In genomic region chr15:52682200-52682599, GRCh38 we compare ENCODE assay signal across 19 cellular contexts. TPM values are rescaled to one million over a fixed set of nuclear protein-coding genes. Genes with fewer than 3 reads are reported as not detected.
A peak's percentile ranks its signal among the peaks of the same experiment; 100 is the strongest.
DNase-seq lines count a peak whose midpoint lies in the region; ATAC-seq and TF ChIP-seq lines count a peak whose summit lies in the region.
"Had no signal": no experiment of that assay in that cellular context is flagged by ENCODE, and none has a peak within 500 bp of the region (broad histone marks: within the 10 kb centered on the region; RNA-seq: fewer than 3 reads in every experiment).

No MANE protein-coding gene starts in this region.

- no peaks in the 10 kb centered on the region for H3K27me3 ChIP-seq in CD4-positive, alpha-beta memory T cell (ENCODE audit: insufficient read depth, low read length)
- no peaks in the 10 kb centered on the region for H3K27me3 ChIP-seq in KMS-11 (ENCODE audit: insufficient read depth, low read depth)
- H3K27me3 ChIP-seq: BE2C, heart left ventricle had no signal

- H3K4me2 ChIP-seq in KMS-11 = peak overlapping the region; percentile 47; the same call in 1 of the 2 replicates

- H3K9ac ChIP-seq in KMS-11 = no peak overlapping the region

- peak overlapping the region; percentile 75 to 90 (median 89) for H3K27ac Mint-ChIP-seq in CD4-positive, alpha-beta memory T cell
- peak overlapping the region; percentile 71 for H3K27ac Mint-ChIP-seq in activated naive CD8-positive, alpha-beta T cell treated with anti-CD3 and anti-CD28 coated beads, Interleukin-2, amount 50 U/mL, for 24 hours
- H3K27ac Mint-ChIP-seq in natural killer cell = peak overlapping the region; percentile 74 to 91
- H3K27ac Mint-ChIP-seq: HFFc6 had no signal

- no peaks in the 10 kb centered on the region for H4K20me1 ChIP-seq in KMS-11 (ENCODE audit: insufficient read depth)

- peaks cover 36% of the 10 kb centered on the region for H3K4me1 ChIP-seq in CD4-positive, alpha-beta memory T cell (ENCODE audit: insufficient read depth, low read length)
- H3K4me1 ChIP-seq in KMS-11 (ENCODE audit: low read depth, poor library complexity, severe bottlenecking) = peaks cover 48% of the 10 kb centered on the region
- H3K4me1 ChIP-seq: BE2C had no signal

- H3K36me3 ChIP-seq in CD4-positive, alpha-beta memory T cell (ENCODE audit: insufficient read depth, low read length) = no peaks in the 10 kb centered on the region
- no peaks in the 10 kb centered on the region for H3K36me3 ChIP-seq in KMS-11 (ENCODE audit: insufficient read depth)
- H3K36me3 ChIP-seq: BE2C had no signal

- intact Hi-C loops in CD4-positive, alpha-beta memory T cell (cut with micrococcal nuclease) = no loop called here
- intact Hi-C loops in natural killer cell (cut with micrococcal nuclease) = no loop called here

- peak overlapping the region in 5 of 8 donors; percentile 3 to 59 (median 41) for H3K4me3 Mint-ChIP-seq in CD4-positive, alpha-beta memory T cell
- no peak overlapping the region for H3K4me3 Mint-ChIP-seq in activated naive CD8-positive, alpha-beta T cell treated with anti-CD3 and anti-CD28 coated beads, Interleukin-2, amount 50 U/mL, for 24 hours
- H3K4me3 Mint-ChIP-seq in natural killer cell = peak overlapping the region; percentile 55
- H3K4me3 Mint-ChIP-seq: HFFc6 had no signal

- no peak overlapping the region for H3K27ac ChIP-seq in CD4-positive, alpha-beta memory T cell (ENCODE audit: low read depth, low read length)
- no peak overlapping the region for H3K27ac ChIP-seq in KMS-11
- H3K27ac ChIP-seq: SK-N-MC had no signal

- H3K4me1 Mint-ChIP-seq in CD4-positive, alpha-beta memory T cell = peaks cover 18 to 58% (median 28%) of the 10 kb centered on the region in 4 donors
- H3K4me1 Mint-ChIP-seq in activated naive CD8-positive, alpha-beta T cell treated with anti-CD3 and anti-CD28 coated beads, Interleukin-2, amount 50 U/mL, for 24 hours = peaks cover 44% of the 10 kb centered on the region
- peaks cover 33 to 45% of the 10 kb centered on the region in 2 donors for H3K4me1 Mint-ChIP-seq in natural killer cell

- TF ChIP-seq CTCF in KMS-11 (conservative IDR thresholded peaks at IDR 0.05; ENCODE audit: low read depth, low read length) (no peak), natural killer cell (IDR thresholded peaks at IDR 0.05) (no peak)

- no peak overlapping the region for H3K4me3 ChIP-seq in CD4-positive, alpha-beta memory T cell (ENCODE audit: low read length in 2 of 2)
- H3K4me3 ChIP-seq in KMS-11 (IDR thresholded peaks at IDR 0.05; ENCODE audit: insufficient read depth, low read depth, low read length) = no peak overlapping the region
- H3K4me3 ChIP-seq: heart left ventricle, lung, SK-N-MC had no signal

- H3K36me3 Mint-ChIP-seq in CD4-positive, alpha-beta memory T cell = peaks cover 1 to 19% of the 10 kb centered on the region in 2 donors
- no peaks in the 10 kb centered on the region for H3K36me3 Mint-ChIP-seq in activated naive CD8-positive, alpha-beta T cell treated with anti-CD3 and anti-CD28 coated beads, Interleukin-2, amount 50 U/mL, for 24 hours (ENCODE audit: low read depth)
- no peaks in the 10 kb centered on the region for H3K36me3 Mint-ChIP-seq in natural killer cell

- CTCF ChIA-PET in CD4-positive, alpha-beta memory T cell (lab: Charles Lee; ENCODE audit: partially characterized antibody) = interaction anchor here (0.5 to 6.6 kb wide), 3 partner anchors 45 to 426 kb away, joined by 3 to 62 read pairs (median 5); no protein-coding TSS in a partner anchor

- peaks cover 0 to 3% (median 0%) of the 10 kb centered on the region in 8 donors for H3K9me3 Mint-ChIP-seq in CD4-positive, alpha-beta memory T cell
- no peaks in the 10 kb centered on the region for H3K9me3 Mint-ChIP-seq in activated naive CD8-positive, alpha-beta T cell treated with anti-CD3 and anti-CD28 coated beads, Interleukin-2, amount 50 U/mL, for 24 hours
- no peaks in the 10 kb centered on the region for H3K9me3 Mint-ChIP-seq in natural killer cell
- H3K9me3 Mint-ChIP-seq: HFFc6 had no signal

- DNase-seq in CD4-positive, alpha-beta memory T cell = no peak
- no peak for DNase-seq in activated naive CD8-positive, alpha-beta T cell treated with anti-CD3 and anti-CD28 coated beads, Interleukin-2, amount 50 U/mL, for 24 hours
- DNase-seq in natural killer cell = no peak
- DNase-seq in mesenteric fat pad (ENCODE audit: low spot score) = no peak
- no peak for DNase-seq in NCI-H2029 (lab: John Stamatoyannopoulos, UW)
- DNase-seq: activated CD4-positive, alpha-beta T cell treated with anti-CD3 and anti-CD28 coated beads for 48 hours; BE2C; caudate nucleus; DMS 273 treated with DMSO at 0.1 percent for 48 hours; effector CD8-positive, alpha-beta T cell; heart left ventricle; HFFc6; NCI-H1417; NCI-H2171; NCI-H774 had no signal

- H2AFZ ChIP-seq in KMS-11 (ENCODE audit: low read depth) = no peak overlapping the region

- ATAC-seq in activated naive CD8-positive, alpha-beta T cell treated with anti-CD3 and anti-CD28 coated beads, Interleukin-2, amount 50 U/mL, for 24 hours = no peak
- ATAC-seq in natural killer cell = no peak
- no peak for ATAC-seq in GM21529 (IDR thresholded peaks at IDR 0.05; ENCODE audit: unreplicated experiment)
- ATAC-seq: heart left ventricle had no signal

- POLR2A ChIA-PET in CD4-positive, alpha-beta memory T cell (lab: Charles Lee; ENCODE audit: partially characterized antibody) = interaction anchor here (1.2 to 4.1 kb wide), 5 partner anchors 8 to 49 kb away, joined by 4 to 22 read pairs (median 6); no protein-coding TSS in a partner anchor

- H3K79me2 ChIP-seq in KMS-11 (ENCODE audit: insufficient read depth, low read depth) = peaks cover under 1% of the 10 kb centered on the region; the same call in 1 of the 2 replicates

- no peaks in the 10 kb centered on the region for H3K27me3 Mint-ChIP-seq in CD4-positive, alpha-beta memory T cell
- no peaks in the 10 kb centered on the region for H3K27me3 Mint-ChIP-seq in activated naive CD8-positive, alpha-beta T cell treated with anti-CD3 and anti-CD28 coated beads, Interleukin-2, amount 50 U/mL, for 24 hours
- H3K27me3 Mint-ChIP-seq in natural killer cell (ENCODE audit: low read depth in 2 of 2) = no peaks in the 10 kb centered on the region

- no peaks in the 10 kb centered on the region for H3K9me3 ChIP-seq in CD4-positive, alpha-beta memory T cell (ENCODE audit: control insufficient read depth in 1 of 2, low read length in 2 of 2)
- H3K9me3 ChIP-seq: BE2C, heart left ventricle had no signal

RNA-seq across cellular contexts. Expression of gene ATOSA, which starts 3.0 kb away (rescaled TPM):
- total RNA-seq in CD4-positive, alpha-beta memory T cell = 10 to 100 TPM; 95.6 to 97.1 TPM
- 10 to 100 TPM; 12.7 to 13.7 TPM for polyA plus RNA-seq in CD4-positive, alpha-beta memory T cell
- total RNA-seq in natural killer cell = 100 to 1,000 TPM; 107 to 127 (median 114) TPM
- total RNA-seq in mesenteric fat pad = 61.5 TPM
